In the genomic region with DNA sequence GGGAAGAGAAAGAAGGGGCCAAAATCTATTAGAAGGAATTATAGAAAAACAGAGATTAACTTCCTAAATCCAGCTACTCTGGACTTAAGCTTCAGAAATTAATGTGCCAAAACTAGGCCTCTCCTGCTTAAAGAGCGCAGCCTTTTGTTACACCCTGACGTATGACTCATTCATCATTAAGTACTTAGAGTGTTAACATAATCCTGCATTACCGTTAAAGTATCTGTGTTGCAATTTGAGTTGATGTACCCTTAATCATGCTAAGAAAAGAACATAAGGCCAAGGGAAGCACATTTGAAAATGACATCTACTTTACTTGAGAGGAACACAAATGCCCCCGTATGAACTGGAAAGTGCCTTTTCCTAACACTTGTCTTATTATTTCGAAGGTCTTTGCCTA, we compare ENCODE assay signal across 19 cellular contexts. TPM values are rescaled to one million over a fixed set of nuclear protein-coding genes. Genes with fewer than 3 reads are reported as not detected.
DNase-seq lines count a peak whose midpoint lies in the region; ATAC-seq, FAIRE-seq and TF ChIP-seq lines count a peak whose summit lies in the region.
"Had no signal": no experiment of that assay in that cellular context is flagged by ENCODE, and none has a peak within 500 bp of the region (broad histone marks: within the 10 kb centered on the region; RNA-seq: fewer than 3 reads in every experiment).

No MANE protein-coding gene starts in this region.

- H3K4me1 ChIP-seq in RWPE2 (ENCODE audit: insufficient read depth, poor library complexity, severe bottlenecking) = no peaks in the 10 kb centered on the region
- no peaks in the 10 kb centered on the region for H3K4me1 ChIP-seq in foreskin keratinocyte
- H3K4me1 ChIP-seq: Caco-2 had no signal

- H3K36me3 ChIP-seq in RWPE2 (ENCODE audit: low read depth) = no peaks in the 10 kb centered on the region

- DNase-seq in D721Med (ENCODE audit: insufficient read length, low spot score) = peak; percentile 62
- peak; percentile 13 for DNase-seq in NCI-H2029 treated with DMSO at 0.1 percent for 48 hours (lab: John Stamatoyannopoulos, UW)
- DNase-seq in RWPE2 (ENCODE audit: low spot score) = no peak
- DNase-seq in foreskin keratinocyte = peak in 1 of 2 donors; percentile 37
- no peak for DNase-seq in KBM-7
- DNase-seq in HUDEP-2 (lab: John Stamatoyannopoulos, UW; ENCODE audit: unreplicated experiment in 76 of 76) = no peak
- DNase-seq: activated CD4-positive, CD25-positive, alpha-beta regulatory T cell; activated naive CD4-positive, alpha-beta T cell treated with anti-CD3 and anti-CD28 coated beads, Interleukin-2, amount 10 ng/mL, durations not matched to agents 7 days and 5 days; effector memory CD4-positive, alpha-beta T cell; NCI-H187 treated with DMSO at 0.1 percent for 48 hours; stimulated activated naive CD8-positive, alpha-beta T cell treated with anti-CD3 and anti-CD28 coated beads, Interleukin-15, amount 100 ng/mL, for 72 hours had no signal

- no peaks in the 10 kb centered on the region for H3K9me3 ChIP-seq in RWPE2 (ENCODE audit: severe bottlenecking)
- H3K9me3 ChIP-seq: Caco-2 had no signal

- peak; percentile 64; the same call in 2 of the 3 replicates for ATAC-seq in RWPE2 (ENCODE audit: low read depth)
- peak; percentile 52 for ATAC-seq in foreskin keratinocyte
- no peak for ATAC-seq in HG02623 (IDR thresholded peaks at IDR 0.05; ENCODE audit: unreplicated experiment)
- no peak for ATAC-seq in HG02938 (IDR thresholded peaks at IDR 0.05; ENCODE audit: unreplicated experiment)
- ATAC-seq: stimulated activated naive CD8-positive, alpha-beta T cell treated with anti-CD3 and anti-CD28 coated beads, Interleukin-15, amount 100 ng/mL, for 72 hours had no signal

- in situ Hi-C loops in KBM-7 (cut with MboI; ENCODE audit: low pct_unique_long_range_greater_than_20kb, low sequenced_read_pairs) = no loop called here

- H3K27me3 ChIP-seq in RWPE2 (ENCODE audit: insufficient read depth, poor library complexity, severe bottlenecking) (no peaks in the 10 kb centered on the region), foreskin keratinocyte (no peaks in the 10 kb centered on the region)

- FAIRE-seq in D721Med (lab: Jason Lieb, UNC) = peak; percentile 92

- H3K27ac ChIP-seq in RWPE2 (ENCODE audit: poor library complexity, severe bottlenecking) = no peak overlapping the region
- no peak overlapping the region for H3K27ac ChIP-seq in foreskin keratinocyte

- TF ChIP-seq CTCF in D721Med (IDR thresholded peaks at IDR 0.05; ENCODE audit: insufficient read depth, missing control alignments) = no peak
- TF ChIP-seq CTCF in RWPE2 (IDR thresholded peaks at IDR 0.05; ENCODE audit: poor library complexity, severe bottlenecking) = no peak
- TF ChIP-seq CTCF in foreskin keratinocyte (conservative IDR thresholded peaks at IDR 0.05) = no peak

- H3K4me3 ChIP-seq in RWPE2 (ENCODE audit: severe bottlenecking) = no peak overlapping the region

RNA-seq across cellular contexts. Expression of a gene that starts 7.9 kb away (rescaled TPM):
- not detected in 2 replicates for total RNA-seq in foreskin keratinocyte
- not detected in 2 replicates for polyA plus RNA-seq in foreskin keratinocyte
- total RNA-seq: Caco-2, cardiac septum, H1, kidney epithelial cell, mucosa of gallbladder, osteoblast had no signal
- polyA plus RNA-seq: H1 had no signal

RNA-seq across cellular contexts. Expression of a gene that starts 13.4 kb away (rescaled TPM):
- total RNA-seq in foreskin keratinocyte = not detected in 2 replicates
- not detected in 2 replicates for polyA plus RNA-seq in foreskin keratinocyte
- total RNA-seq: Caco-2, cardiac septum, H1, kidney epithelial cell, osteoblast had no signal

RNA-seq across cellular contexts. Expression of a gene that starts 21.7 kb away (rescaled TPM):
- 15.2 and 15.5 TPM in 2 replicates for total RNA-seq in foreskin keratinocyte
- 6.4 and 7.4 TPM in 2 replicates for polyA plus RNA-seq in foreskin keratinocyte

RNA-seq across cellular contexts. Expression of a gene that starts 57.5 kb away (rescaled TPM):
- total RNA-seq in foreskin keratinocyte = not detected in 2 replicates
- polyA plus RNA-seq in foreskin keratinocyte = not detected in 2 replicates
- total RNA-seq: Caco-2, cardiac septum, H1, kidney epithelial cell, mucosa of gallbladder, osteoblast had no signal
- polyA plus RNA-seq: H1 had no signal

Comparison
In these comparisons a context has a peak if more than half of its experiments do, and no peak if none do; other contexts are left out.
1. DNase-seq: peak in D721Med (single experiment) and NCI-H2029 treated with DMSO at 0.1 percent for 48 hours (single experiment); none in RWPE2 (single experiment), KBM-7 (single experiment) and HUDEP-2 (0 of 76).
2. ATAC-seq: peak in RWPE2 (single experiment) and foreskin keratinocyte (single experiment); none in HG02623 (single experiment) and HG02938 (single experiment).